18 cellular contexts compared by ENCODE assay signal in genomic region chr13:98315466-98315865, GRCh38.
A peak's percentile ranks its signal among the peaks of the same experiment; 100 is the strongest.
DNase-seq lines count a peak whose midpoint lies in the region; TF ChIP-seq lines count a peak whose summit lies in the region.
"Had no signal": no experiment of that assay in that cellular context is flagged by ENCODE, and none has a peak within 500 bp of the region (broad histone marks: within the 10 kb centered on the region; RNA-seq: fewer than 3 reads in every experiment).

No MANE protein-coding gene starts in this region.

- no peaks in the 10 kb centered on the region for H3K36me3 Mint-ChIP-seq in activated naive CD4-positive, alpha-beta T cell treated with anti-CD3 and anti-CD28 coated beads, Interleukin-2, amount 10 ng/mL, durations not matched to agents 7 days and 5 days
- H3K36me3 Mint-ChIP-seq: natural killer cell treated with Interleukin-12 subunit alpha and Interleukin-12 subunit beta and Interleukin-15 and Interleukin-18, amount 100 ng/mL, for 72 hours; T-cell had no signal

- H3K9me3 Mint-ChIP-seq in activated naive CD4-positive, alpha-beta T cell treated with anti-CD3 and anti-CD28 coated beads, Interleukin-2, amount 10 ng/mL, durations not matched to agents 7 days and 5 days = no peaks in the 10 kb centered on the region
- H3K9me3 Mint-ChIP-seq: natural killer cell treated with Interleukin-12 subunit alpha and Interleukin-12 subunit beta and Interleukin-15 and Interleukin-18, amount 100 ng/mL, for 72 hours; T-cell had no signal

- DNase-seq in GM04504 (ENCODE audit: low read depth) (peak; percentile 55), SJCRH30 (peak; percentile 23 to 59), fibroblast of villous mesenchyme (ENCODE audit: low read depth) (peak; percentile 54), occipital lobe (lab: John Stamatoyannopoulos, UW) (peak; percentile 46), esophagus squamous epithelium (lab: John Stamatoyannopoulos, UW) (no peak), LoVo (ENCODE audit: low spot score) (no peak), AML-193 (lab: John Stamatoyannopoulos, UW) (no peak)
- DNase-seq in activated naive CD4-positive, alpha-beta T cell treated with anti-CD3 and anti-CD28 coated beads, Interleukin-2, amount 10 ng/mL, durations not matched to agents 7 days and 5 days = no peak
- DNase-seq: activated CD4-positive, alpha-beta T cell treated with anti-CD3 and anti-CD28 coated beads for 1 hour; activated T-cell treated with anti-CD3 and anti-CD28 coated beads, Interleukin-2, amount 50 U/mL, for 48 hours; COR-L47; NCI-H2107; stimulated activated CD4-positive, alpha-beta T cell treated with anti-CD3 and anti-CD28 coated beads, Interleukin-12 subunit alpha, Interleukin-12 subunit beta, amount 100 ng/mL, for 4 hours; T-cell; testis had no signal

- peaks cover under 1% of the 10 kb centered on the region for H3K4me1 ChIP-seq in SJCRH30
- H3K4me1 ChIP-seq in esophagus squamous epithelium = no peaks in the 10 kb centered on the region
- H3K4me1 ChIP-seq: ascending aorta, testis had no signal

- H3K27me3 ChIP-seq in SJCRH30 (no peaks in the 10 kb centered on the region), esophagus squamous epithelium (no peaks in the 10 kb centered on the region)
- H3K27me3 ChIP-seq: ascending aorta, testis had no signal

- H3K36me3 ChIP-seq in SJCRH30 = no peaks in the 10 kb centered on the region
- H3K36me3 ChIP-seq in esophagus squamous epithelium = no peaks in the 10 kb centered on the region
- H3K36me3 ChIP-seq: ascending aorta had no signal

- no peak overlapping the region for H3K4me3 Mint-ChIP-seq in activated naive CD4-positive, alpha-beta T cell treated with anti-CD3 and anti-CD28 coated beads, Interleukin-2, amount 10 ng/mL, durations not matched to agents 7 days and 5 days
- H3K4me3 Mint-ChIP-seq: natural killer cell treated with Interleukin-12 subunit alpha and Interleukin-12 subunit beta and Interleukin-15 and Interleukin-18, amount 100 ng/mL, for 72 hours; T-cell had no signal

- CTCF ChIA-PET in activated naive CD4-positive, alpha-beta T cell treated with anti-CD3 and anti-CD28 coated beads, Interleukin-2, amount 10 ng/mL, durations not matched to agents 7 days and 5 days (lab: Charles Lee) = no interaction called here

- no peaks in the 10 kb centered on the region for H3K27me3 Mint-ChIP-seq in activated naive CD4-positive, alpha-beta T cell treated with anti-CD3 and anti-CD28 coated beads, Interleukin-2, amount 10 ng/mL, durations not matched to agents 7 days and 5 days

- H3K27ac ChIP-seq in SJCRH30 = peak overlapping the region; percentile 9; the same call in 1 of the 2 replicates
- no peak overlapping the region for H3K27ac ChIP-seq in esophagus squamous epithelium
- H3K27ac ChIP-seq: ascending aorta, epithelial cell of prostate, testis had no signal

- peak; percentile 14 for TF ChIP-seq CTCF in fibroblast of villous mesenchyme (IDR thresholded peaks at IDR 0.05; ENCODE audit: insufficient read depth, low read depth, low read length)
- no peak for TF ChIP-seq CTCF in esophagus squamous epithelium (IDR thresholded peaks at IDR 0.05)

- intact Hi-C loops in esophagus squamous epithelium (cut with DNase I) = no loop called here

- H3K9me3 ChIP-seq in SJCRH30 (replicated peaks) = no peaks in the 10 kb centered on the region
- H3K9me3 ChIP-seq in esophagus squamous epithelium = no peaks in the 10 kb centered on the region
- H3K9me3 ChIP-seq: ascending aorta, testis had no signal

- H3K4me3 ChIP-seq in SJCRH30 = no peak overlapping the region
- H3K4me3 ChIP-seq in fibroblast of villous mesenchyme (ENCODE audit: low read depth, low read length) = no peak overlapping the region
- no peak overlapping the region for H3K4me3 ChIP-seq in esophagus squamous epithelium
- H3K4me3 ChIP-seq: ascending aorta, testis had no signal

- WGBS in esophagus squamous epithelium, 2 donors = 57 to 58% methylated on average over 8 of the region's 8 CpGs

- TF ChIP-seq POLR2A in esophagus squamous epithelium (IDR thresholded peaks at IDR 0.05) = no peak

- H3K27ac Mint-ChIP-seq in activated naive CD4-positive, alpha-beta T cell treated with anti-CD3 and anti-CD28 coated beads, Interleukin-2, amount 10 ng/mL, durations not matched to agents 7 days and 5 days = no peak overlapping the region
- H3K27ac Mint-ChIP-seq: natural killer cell treated with Interleukin-12 subunit alpha and Interleukin-12 subunit beta and Interleukin-15 and Interleukin-18, amount 100 ng/mL, for 72 hours; T-cell had no signal

- no peaks in the 10 kb centered on the region for H3K4me1 Mint-ChIP-seq in activated naive CD4-positive, alpha-beta T cell treated with anti-CD3 and anti-CD28 coated beads, Interleukin-2, amount 10 ng/mL, durations not matched to agents 7 days and 5 days
- H3K4me1 Mint-ChIP-seq: T-cell had no signal

Comparison
In these comparisons a context has a peak if more than half of its experiments do, and no peak if none do; other contexts are left out.
1. DNase-seq: peak in GM04504 (single experiment), SJCRH30 (2 of 2), fibroblast of villous mesenchyme (single experiment) and occipital lobe (single experiment); none in esophagus squamous epithelium (single experiment), LoVo (single experiment), AML-193 (0 of 2) and activated naive CD4-positive, alpha-beta T cell treated with anti-CD3 and anti-CD28 coated beads, Interleukin-2, amount 10 ng/mL, durations not matched to agents 7 days and 5 days (single experiment).